ENCODE assay signal across 12 cellular contexts in genomic region chr2:158724803-158725271, GRCh38.
A peak's percentile ranks its signal among the peaks of the same experiment; 100 is the strongest.
DNase-seq lines count a peak whose midpoint lies in the region; ATAC-seq and TF ChIP-seq lines count a peak whose summit lies in the region.
"Had no signal": no experiment of that assay in that cellular context is flagged by ENCODE, and none has a peak within 500 bp of the region (broad histone marks: within the 10 kb centered on the region; RNA-seq: fewer than 3 reads in every experiment).

No MANE protein-coding gene starts in this region.

- H3K9me3 Mint-ChIP-seq in activated CD4-positive, alpha-beta T cell treated with anti-CD3 and anti-CD28 coated beads for 36 hours (ENCODE audit: low read depth) = no peaks in the 10 kb centered on the region
- H3K9me3 Mint-ChIP-seq in activated T-cell treated with anti-CD3 and anti-CD28 coated beads, Interleukin-2, amount 50 U/mL, for 72 hours = no peaks in the 10 kb centered on the region
- H3K9me3 Mint-ChIP-seq: dendritic cell treated with granulocyte-macrophage colony-stimulating factor and Interleukin-4, amounts not matched to agents 40 ng/mL and 50 ng/mL, for 4 days; naive B cell had no signal

- TF ChIP-seq POLR2A in vagina (IDR thresholded peaks at IDR 0.05) = no peak

- WGBS in hepatocyte (ENCODE audit: low lambda C conversion rate, missing lambda C conversion rate) = 67% methylated on average over 5 of the region's 5 CpGs

- H3K36me3 Mint-ChIP-seq in activated CD4-positive, alpha-beta T cell treated with anti-CD3 and anti-CD28 coated beads for 36 hours (ENCODE audit: low read depth) = no peaks in the 10 kb centered on the region
- H3K36me3 Mint-ChIP-seq in activated T-cell treated with anti-CD3 and anti-CD28 coated beads, Interleukin-2, amount 50 U/mL, for 72 hours (ENCODE audit: insufficient read depth in 2 of 2) = no peaks in the 10 kb centered on the region
- H3K36me3 Mint-ChIP-seq: naive B cell had no signal

- intact Hi-C loops in left ventricle myocardium superior (cut with micrococcal nuclease) (no loop called here), left ventricle myocardium inferior (cut with micrococcal nuclease) (no loop called here), vagina (cut with DNase I) (no loop called here)
- intact Hi-C loops in activated CD4-positive, alpha-beta T cell treated with anti-CD3 and anti-CD28 coated beads for 36 hours (cut with DNase I, micrococcal nuclease) = no loop called here

- no peak overlapping the region for H3K4me3 ChIP-seq in left ventricle myocardium inferior
- H3K4me3 ChIP-seq in RWPE2 (ENCODE audit: severe bottlenecking) = no peak overlapping the region
- no peak overlapping the region for H3K4me3 ChIP-seq in hepatocyte
- H3K4me3 ChIP-seq in vagina = no peak overlapping the region

- POLR2A ChIA-PET in activated CD4-positive, alpha-beta T cell treated with anti-CD3 and anti-CD28 coated beads for 36 hours (lab: Charles Lee) = no interaction called here

- DNase-seq in left ventricle myocardium superior (no peak), left ventricle myocardium inferior (no peak), RWPE2 (ENCODE audit: low spot score) (no peak), hepatocyte (ENCODE audit: low spot score) (peak; percentile 42), vagina (ENCODE audit: extremely low spot score in 2 of 2) (peak; percentile 65 to 94)
- no peak for DNase-seq in activated CD4-positive, alpha-beta T cell treated with anti-CD3 and anti-CD28 coated beads for 36 hours
- DNase-seq in activated T-cell treated with anti-CD3 and anti-CD28 coated beads, Interleukin-2, amount 50 U/mL, for 72 hours = no peak
- DNase-seq: activated CD4-positive, CD25-positive, alpha-beta regulatory T cell treated with anti-CD3 and anti-CD28 coated beads, Interleukin-2, amount 50 U/mL, for 72 hours; naive B cell had no signal

- H3K4me2 ChIP-seq in hepatocyte = no peak overlapping the region

- H3K9me2 ChIP-seq in hepatocyte (replicated peaks; ENCODE audit: insufficient read depth) = no peaks in the 10 kb centered on the region

- H3K27me3 ChIP-seq in left ventricle myocardium inferior (ENCODE audit: low read depth) = no peaks in the 10 kb centered on the region
- no peaks in the 10 kb centered on the region for H3K27me3 ChIP-seq in RWPE2 (ENCODE audit: insufficient read depth, poor library complexity, severe bottlenecking)
- H3K27me3 ChIP-seq in hepatocyte = no peaks in the 10 kb centered on the region
- H3K27me3 ChIP-seq in vagina = no peaks in the 10 kb centered on the region

- no peaks in the 10 kb centered on the region for H3K36me3 ChIP-seq in left ventricle myocardium inferior
- H3K36me3 ChIP-seq in RWPE2 (ENCODE audit: low read depth) = no peaks in the 10 kb centered on the region
- no peaks in the 10 kb centered on the region for H3K36me3 ChIP-seq in hepatocyte (replicated peaks; ENCODE audit: insufficient read depth, low read depth)
- H3K36me3 ChIP-seq in vagina = no peaks in the 10 kb centered on the region

- no peaks in the 10 kb centered on the region for H4K20me1 ChIP-seq in hepatocyte (ENCODE audit: insufficient read depth, poor library complexity, severe bottlenecking)

- H3K79me2 ChIP-seq in hepatocyte = no peaks in the 10 kb centered on the region

- H3K4me3 Mint-ChIP-seq in activated CD4-positive, alpha-beta T cell treated with anti-CD3 and anti-CD28 coated beads for 36 hours = no peak overlapping the region
- no peak overlapping the region for H3K4me3 Mint-ChIP-seq in activated T-cell treated with anti-CD3 and anti-CD28 coated beads, Interleukin-2, amount 50 U/mL, for 72 hours
- H3K4me3 Mint-ChIP-seq: B cell; dendritic cell treated with granulocyte-macrophage colony-stimulating factor and Interleukin-4, amounts not matched to agents 40 ng/mL and 50 ng/mL, for 4 days; naive B cell had no signal

- H3K27ac ChIP-seq in left ventricle myocardium inferior (replicated peaks) (no peak overlapping the region), RWPE2 (ENCODE audit: poor library complexity, severe bottlenecking) (no peak overlapping the region), hepatocyte (peak overlapping the region; percentile 79), vagina (no peak overlapping the region)

- no peak overlapping the region for H2AFZ ChIP-seq in hepatocyte

- no peaks in the 10 kb centered on the region for H3K4me1 Mint-ChIP-seq in activated CD4-positive, alpha-beta T cell treated with anti-CD3 and anti-CD28 coated beads for 36 hours
- no peaks in the 10 kb centered on the region for H3K4me1 Mint-ChIP-seq in activated T-cell treated with anti-CD3 and anti-CD28 coated beads, Interleukin-2, amount 50 U/mL, for 72 hours (ENCODE audit: low read depth)
- H3K4me1 Mint-ChIP-seq: B cell, naive B cell had no signal

- no peaks in the 10 kb centered on the region for H3K9me3 ChIP-seq in left ventricle myocardium inferior (replicated peaks)
- no peaks in the 10 kb centered on the region for H3K9me3 ChIP-seq in RWPE2 (ENCODE audit: severe bottlenecking)
- H3K9me3 ChIP-seq in hepatocyte (ENCODE audit: low read depth) = no peaks in the 10 kb centered on the region
- no peaks in the 10 kb centered on the region for H3K9me3 ChIP-seq in vagina

- H3K27ac Mint-ChIP-seq in activated CD4-positive, alpha-beta T cell treated with anti-CD3 and anti-CD28 coated beads for 36 hours = no peak overlapping the region
- no peak overlapping the region for H3K27ac Mint-ChIP-seq in activated T-cell treated with anti-CD3 and anti-CD28 coated beads, Interleukin-2, amount 50 U/mL, for 72 hours
- H3K27ac Mint-ChIP-seq: B cell; dendritic cell treated with granulocyte-macrophage colony-stimulating factor and Interleukin-4, amounts not matched to agents 40 ng/mL and 50 ng/mL, for 4 days had no signal

- TF ChIP-seq CTCF in left ventricle myocardium inferior (IDR thresholded peaks at IDR 0.05; ENCODE audit: borderline replicate concordance) (no peak), RWPE2 (IDR thresholded peaks at IDR 0.05; ENCODE audit: poor library complexity, severe bottlenecking) (no peak), hepatocyte (IDR thresholded peaks at IDR 0.05; ENCODE audit: poor library complexity) (no peak), vagina (IDR thresholded peaks at IDR 0.05) (no peak)

- H3K4me1 ChIP-seq in left ventricle myocardium inferior (peaks cover 46% of the 10 kb centered on the region), RWPE2 (ENCODE audit: insufficient read depth, poor library complexity, severe bottlenecking) (peaks cover 19% of the 10 kb centered on the region), hepatocyte (ENCODE audit: insufficient read depth) (peaks cover 16% of the 10 kb centered on the region), vagina (peaks cover 48% of the 10 kb centered on the region)

- ATAC-seq in left ventricle myocardium superior (peak; percentile 20), RWPE2 (ENCODE audit: low read depth) (peak; percentile 74), GM18867 (IDR thresholded peaks at IDR 0.05; ENCODE audit: unreplicated experiment) (no peak)
- ATAC-seq in activated CD4-positive, alpha-beta T cell treated with anti-CD3 and anti-CD28 coated beads for 36 hours = no peak
- ATAC-seq in activated T-cell treated with anti-CD3 and anti-CD28 coated beads, Interleukin-2, amount 50 U/mL, for 72 hours (replicated peaks in 1 of 2) = no peak

- CTCF ChIA-PET in activated CD4-positive, alpha-beta T cell treated with anti-CD3 and anti-CD28 coated beads for 36 hours (lab: Charles Lee) = interaction anchor here (0.6 to 0.7 kb wide), 2 partner anchors 33 to 144 kb away, joined by 3 to 4 read pairs; no protein-coding TSS in a partner anchor

- no peaks in the 10 kb centered on the region for H3K27me3 Mint-ChIP-seq in activated CD4-positive, alpha-beta T cell treated with anti-CD3 and anti-CD28 coated beads for 36 hours
- peaks cover 24% of the 10 kb centered on the region for H3K27me3 Mint-ChIP-seq in activated T-cell treated with anti-CD3 and anti-CD28 coated beads, Interleukin-2, amount 50 U/mL, for 72 hours (ENCODE audit: low read depth)
- H3K27me3 Mint-ChIP-seq: dendritic cell treated with granulocyte-macrophage colony-stimulating factor and Interleukin-4, amounts not matched to agents 40 ng/mL and 50 ng/mL, for 4 days had no signal

Comparison
In these comparisons a context has a peak if more than half of its experiments do, and no peak if none do; other contexts are left out.
1. ATAC-seq: peak in left ventricle myocardium superior (single experiment) and RWPE2 (single experiment); none in activated CD4-positive, alpha-beta T cell treated with anti-CD3 and anti-CD28 coated beads for 36 hours (single experiment), GM18867 (single experiment) and activated T-cell treated with anti-CD3 and anti-CD28 coated beads, Interleukin-2, amount 50 U/mL, for 72 hours (0 of 2).
2. DNase-seq: peak in hepatocyte (single experiment) and vagina (2 of 2); none in left ventricle myocardium superior (single experiment), left ventricle myocardium inferior (single experiment), RWPE2 (single experiment), activated CD4-positive, alpha-beta T cell treated with anti-CD3 and anti-CD28 coated beads for 36 hours (single experiment) and activated T-cell treated with anti-CD3 and anti-CD28 coated beads, Interleukin-2, amount 50 U/mL, for 72 hours (0 of 2).